In the genomic region with DNA sequence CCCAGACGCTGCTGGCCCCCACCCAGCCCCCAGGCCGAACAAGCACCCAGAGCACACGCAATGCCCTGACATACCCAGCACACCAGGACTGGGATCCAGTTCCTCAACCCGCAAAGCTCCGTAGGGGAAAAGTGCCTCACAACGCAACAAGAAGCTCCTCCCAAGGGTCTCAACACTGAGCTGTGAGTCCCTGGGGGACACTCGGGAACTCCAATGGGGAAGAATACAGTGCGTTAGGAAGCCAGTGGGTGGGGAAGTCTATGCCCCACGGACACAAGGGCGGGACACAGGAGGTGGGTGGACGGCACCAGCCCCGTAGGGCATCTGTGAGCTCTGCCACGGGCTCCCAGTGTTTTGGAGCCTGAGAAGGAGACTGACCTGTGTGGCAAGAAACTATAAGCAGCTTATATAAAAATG, we compare ENCODE assay signal across 9 cellular contexts. TPM values are rescaled to one million over a fixed set of nuclear protein-coding genes. Genes with fewer than 3 reads are reported as not detected.
DNase-seq lines count a peak whose midpoint lies in the region; ATAC-seq and TF ChIP-seq lines count a peak whose summit lies in the region.
"Had no signal": no experiment of that assay in that cellular context is flagged by ENCODE, and none has a peak within 500 bp of the region (broad histone marks: within the 10 kb centered on the region; RNA-seq: fewer than 3 reads in every experiment).

No MANE protein-coding gene starts in this region.

- no peak for DNase-seq in heart right ventricle
- DNase-seq in Right ventricle myocardium superior, result no peak
- no peak for DNase-seq in activated CD4-positive, alpha-beta memory T cell treated with anti-CD3 and anti-CD28 coated beads for 36 hours
- no peak for DNase-seq in hepatocyte (ENCODE audit: low spot score)
- no peak for DNase-seq in upper lobe of right lung
- DNase-seq in NCI-H510A treated with DMSO at 0.1 percent for 48 hours (lab: John Stamatoyannopoulos, UW), result no peak
- DNase-seq in hippocampal formation (lab: John Stamatoyannopoulos, UW), result no peak
- DNase-seq: activated effector memory CD4-positive, alpha-beta T cell treated with anti-CD3 and anti-CD28 coated beads, Interleukin-2, amount 50 U/mL, for 16 hours had no signal

- peak overlapping the region; percentile 84 for H3K27ac Mint-ChIP-seq in activated CD4-positive, alpha-beta memory T cell treated with anti-CD3 and anti-CD28 coated beads for 36 hours

- H3K27me3 Mint-ChIP-seq in activated CD4-positive, alpha-beta memory T cell treated with anti-CD3 and anti-CD28 coated beads for 36 hours, result no peaks in the 10 kb centered on the region

- peaks cover 15% of the 10 kb centered on the region for H4K20me1 ChIP-seq in hepatocyte (ENCODE audit: insufficient read depth, poor library complexity, severe bottlenecking)

- H3K4me3 ChIP-seq in heart right ventricle, result peak overlapping the region in 8 of 10 donors; percentile 36 to 95 (median 85)
- H3K4me3 ChIP-seq in hepatocyte, result no peak overlapping the region
- H3K4me3 ChIP-seq in upper lobe of right lung, result peak overlapping the region; percentile 25

- H3K36me3 Mint-ChIP-seq in activated CD4-positive, alpha-beta memory T cell treated with anti-CD3 and anti-CD28 coated beads for 36 hours, result peaks cover 13% of the 10 kb centered on the region

- H3K27me3 ChIP-seq in heart right ventricle (no peaks in the 10 kb centered on the region), hepatocyte (no peaks in the 10 kb centered on the region), upper lobe of right lung (no peaks in the 10 kb centered on the region)

- peak overlapping the region; percentile 9 to 68 (median 58) for H3K27ac ChIP-seq in heart right ventricle
- peak overlapping the region; percentile 55 for H3K27ac ChIP-seq in hepatocyte
- H3K27ac ChIP-seq in upper lobe of right lung, result no peak overlapping the region

- ATAC-seq in heart right ventricle (no peak), Right ventricle myocardium superior (ENCODE audit: poor library complexity) (no peak), upper lobe of right lung (no peak), HG03108 (IDR thresholded peaks at IDR 0.05; ENCODE audit: unreplicated experiment) (no peak)

- intact Hi-C loops in heart right ventricle (cut with DNase I) (no loop called here), Right ventricle myocardium superior (cut with DNase I) (no loop called here), upper lobe of right lung (cut with DNase I) (no loop called here)
- intact Hi-C loops in activated CD4-positive, alpha-beta memory T cell treated with anti-CD3 and anti-CD28 coated beads for 36 hours (cut with micrococcal nuclease), result no loop called here

- TF ChIP-seq CTCF in heart right ventricle (IDR thresholded peaks at IDR 0.05) (no peak), hepatocyte (IDR thresholded peaks at IDR 0.05; ENCODE audit: poor library complexity) (no peak), upper lobe of right lung (IDR thresholded peaks at IDR 0.05) (no peak)

- H3K79me2 ChIP-seq in hepatocyte, result peaks cover 67% of the 10 kb centered on the region

- H3K9me2 ChIP-seq in hepatocyte (replicated peaks; ENCODE audit: insufficient read depth), result no peaks in the 10 kb centered on the region

- no peaks in the 10 kb centered on the region for H3K9me3 Mint-ChIP-seq in activated CD4-positive, alpha-beta memory T cell treated with anti-CD3 and anti-CD28 coated beads for 36 hours

- no peak overlapping the region for H2AFZ ChIP-seq in hepatocyte

- H3K36me3 ChIP-seq in heart right ventricle (peaks cover 0 to 25% (median under 1%) of the 10 kb centered on the region in 9 donors), hepatocyte (replicated peaks; ENCODE audit: insufficient read depth, low read depth) (no peaks in the 10 kb centered on the region), upper lobe of right lung (peaks cover 18% of the 10 kb centered on the region)

- POLR2A ChIA-PET in activated CD4-positive, alpha-beta memory T cell treated with anti-CD3 and anti-CD28 coated beads for 36 hours (lab: Charles Lee), result interaction anchor here (0.7 to 1.2 kb wide), 2 partner anchors 33 to 113 kb away, joined by 4 to 5 read pairs; no protein-coding TSS in a partner anchor

- H3K4me3 Mint-ChIP-seq in activated CD4-positive, alpha-beta memory T cell treated with anti-CD3 and anti-CD28 coated beads for 36 hours, result peak overlapping the region; percentile 80

- H3K4me2 ChIP-seq in hepatocyte, result peak overlapping the region; percentile 84

- H3K4me1 ChIP-seq in heart right ventricle, result peaks cover 10 to 47% (median 38%) of the 10 kb centered on the region in 9 donors
- peaks cover 31% of the 10 kb centered on the region for H3K4me1 ChIP-seq in hepatocyte (ENCODE audit: insufficient read depth)
- H3K4me1 ChIP-seq in upper lobe of right lung, result peaks cover 32% of the 10 kb centered on the region

- CTCF ChIA-PET in activated CD4-positive, alpha-beta memory T cell treated with anti-CD3 and anti-CD28 coated beads for 36 hours (lab: Charles Lee), result interaction anchor here (1.1 kb wide), 1 partner anchor 30 kb away, joined by 5 read pairs; no protein-coding TSS in a partner anchor

- 39 to 52% methylated on average over 13 of the region's 13 CpGs for whole genome bisulfite sequencing in heart right ventricle, 2 donors
- 55% methylated on average over 13 of the region's 13 CpGs for WGBS in hepatocyte (ENCODE audit: low lambda C conversion rate, missing lambda C conversion rate)

- H3K9me3 ChIP-seq in heart right ventricle (no peaks in the 10 kb centered on the region), hepatocyte (ENCODE audit: low read depth) (no peaks in the 10 kb centered on the region), upper lobe of right lung (no peaks in the 10 kb centered on the region)

- peaks cover 53% of the 10 kb centered on the region for H3K4me1 Mint-ChIP-seq in activated CD4-positive, alpha-beta memory T cell treated with anti-CD3 and anti-CD28 coated beads for 36 hours (ENCODE audit: low read depth)

RNA-seq across cellular contexts. Expression of a gene that starts 1.6 kb away (rescaled TPM):
- 10 to 100 TPM; 11.0 to 25.7 (median 15.5) TPM for total RNA-seq in heart right ventricle
- polyA plus RNA-seq in heart right ventricle, result 10 to 100 TPM; 18.3 to 39.9 TPM
- 22.1 TPM for total RNA-seq in Right ventricle myocardium superior
- total RNA-seq in activated CD4-positive, alpha-beta memory T cell treated with anti-CD3 and anti-CD28 coated beads for 36 hours, result 10 to 100 TPM; 41.5 to 50.5 TPM
- total RNA-seq in hepatocyte, result 27.2 and 41.5 TPM in 2 replicates
- 59.1 and 75.1 TPM in 2 replicates for polyA plus RNA-seq in hepatocyte
- 27.1 TPM for total RNA-seq in upper lobe of right lung

RNA-seq across cellular contexts. Expression of a gene that starts 2.2 kb away (rescaled TPM):
- total RNA-seq in heart right ventricle (10 to 100 TPM; 10.6 to 24.2 (median 14.5) TPM), Right ventricle myocardium superior (9.1 TPM), hepatocyte (23.8 and 26.7 TPM in 2 replicates), upper lobe of right lung (33.2 TPM)
- polyA plus RNA-seq in heart right ventricle (10 to 100 TPM; 10.1 to 21.4 TPM), hepatocyte (35.5 and 38.1 TPM in 2 replicates)
- total RNA-seq in activated CD4-positive, alpha-beta memory T cell treated with anti-CD3 and anti-CD28 coated beads for 36 hours, result 1 to 10 TPM; 9.5 to 9.8 TPM

RNA-seq across cellular contexts. Expression of a gene that starts 12.6 kb away (rescaled TPM):
- total RNA-seq in heart right ventricle, result 1 to 10 TPM; 1.2 to 6.7 (median 2.3) TPM
- polyA plus RNA-seq in heart right ventricle, result 1 to 10 TPM; 3.4 to 3.9 TPM
- total RNA-seq in Right ventricle myocardium superior, result 3.2 TPM
- 10 to 100 TPM; 12.4 to 12.6 TPM for total RNA-seq in activated CD4-positive, alpha-beta memory T cell treated with anti-CD3 and anti-CD28 coated beads for 36 hours
- 135 and 157 TPM in 2 replicates for total RNA-seq in hepatocyte
- 310 and 339 TPM in 2 replicates for polyA plus RNA-seq in hepatocyte
- total RNA-seq in upper lobe of right lung, result 155 TPM

RNA-seq across cellular contexts. Expression of a gene that starts 53.8 kb away (rescaled TPM):
- total RNA-seq in heart right ventricle (100 to 1,000 TPM in 5 of 10 donors, 10 to 100 TPM in 5; 76.2 to 115 (median 96.3) TPM), Right ventricle myocardium superior (90.1 TPM), hepatocyte (132 and 137 TPM in 2 replicates), upper lobe of right lung (196 TPM)
- polyA plus RNA-seq in heart right ventricle (100 to 1,000 TPM in 1 of 2 donors, 10 to 100 TPM in 1; 55.3 to 124 TPM), hepatocyte (161 and 178 TPM in 2 replicates)
- 100 to 1,000 TPM; 284 to 296 TPM for total RNA-seq in activated CD4-positive, alpha-beta memory T cell treated with anti-CD3 and anti-CD28 coated beads for 36 hours

RNA-seq across cellular contexts. Expression of a gene that starts 56.4 kb away (rescaled TPM):
- total RNA-seq in heart right ventricle (under 1 TPM in 6 of 10 donors, not detected in 4; 0.19 to 0.72 (median 0.49) TPM), Right ventricle myocardium superior (not detected), hepatocyte (not detected in 2 replicates), upper lobe of right lung (1.2 TPM)
- polyA plus RNA-seq in heart right ventricle (under 1 TPM in 1 of 2 donors, not detected in 1; 0.09 TPM), hepatocyte (1.1 and 2.9 TPM in 2 replicates)
- under 1 TPM; 0.21 to 0.39 TPM for total RNA-seq in activated CD4-positive, alpha-beta memory T cell treated with anti-CD3 and anti-CD28 coated beads for 36 hours

Comparison
In these comparisons a context has a peak if more than half of its experiments do, and no peak if none do; other contexts are left out.
1. RNA of a gene that starts 12.6 kb away (total RNA-seq): 135 to 157 TPM in hepatocyte and 155 TPM in upper lobe of right lung (single experiment); 12.4 to 12.6 TPM in activated CD4-positive, alpha-beta memory T cell treated with anti-CD3 and anti-CD28 coated beads for 36 hours, 3.2 TPM in Right ventricle myocardium superior (single experiment) and 1.2 to 6.7 TPM in heart right ventricle; every median in the first group is over 10 times any median in the second.